15 cellular contexts compared by ENCODE assay signal in genomic region chr16:30349695-30350094, GRCh38. TPM values are rescaled to one million over a fixed set of nuclear protein-coding genes. Genes with fewer than 3 reads are reported as not detected.
DNase-seq lines count a peak whose midpoint lies in the region; ATAC-seq and TF ChIP-seq lines count a peak whose summit lies in the region.
"Had no signal": no experiment of that assay in that cellular context is flagged by ENCODE, and none has a peak within 500 bp of the region (broad histone marks: within the 10 kb centered on the region; RNA-seq: fewer than 3 reads in every experiment).

No MANE protein-coding gene starts in this region.

- peak overlapping the region; percentile 49 for H3K27ac Mint-ChIP-seq in T-helper 1 cell treated with Interleukin-12 subunit alpha and Interleukin-12 subunit beta and Interleukin-4 antibody, amounts not matched to agents 30 μg/mL and 1 μg/mL, for 36 hours
- peak overlapping the region; percentile 84 for H3K27ac Mint-ChIP-seq in activated CD4-positive, alpha-beta memory T cell treated with anti-CD3 and anti-CD28 coated beads for 36 hours
- peak overlapping the region in 2 of 3 experiments; percentile 48 to 75 for H3K27ac Mint-ChIP-seq in nephron
- H3K27ac Mint-ChIP-seq: GM23338 had no signal

- CTCF ChIA-PET in activated CD4-positive, alpha-beta memory T cell treated with anti-CD3 and anti-CD28 coated beads for 36 hours (lab: Charles Lee) = no interaction called here

- H3K27me3 Mint-ChIP-seq in T-helper 1 cell treated with Interleukin-12 subunit alpha and Interleukin-12 subunit beta and Interleukin-4 antibody, amounts not matched to agents 30 μg/mL and 1 μg/mL, for 36 hours (ENCODE audit: low read depth) = no peaks in the 10 kb centered on the region
- no peaks in the 10 kb centered on the region for H3K27me3 Mint-ChIP-seq in activated CD4-positive, alpha-beta memory T cell treated with anti-CD3 and anti-CD28 coated beads for 36 hours
- H3K27me3 Mint-ChIP-seq in nephron (ENCODE audit: low read depth) = no peaks in the 10 kb centered on the region

- no peak for DNase-seq in T-helper 1 cell
- DNase-seq in activated CD4-positive, alpha-beta memory T cell treated with anti-CD3 and anti-CD28 coated beads for 36 hours = no peak
- DNase-seq in SW480 (ENCODE audit: low spot score) = no peak
- no peak for DNase-seq in SKM-1 treated with dmso at 0.1 percent for 144 hours (lab: John Stamatoyannopoulos, UW; ENCODE audit: unreplicated experiment)
- DNase-seq: activated CD4-positive, CD25-positive, alpha-beta regulatory T cell treated with anti-CD3 and anti-CD28 coated beads, Interleukin-2, amount 50 U/mL, for 72 hours; DND-41; effector memory CD4-positive, alpha-beta T cell; NCI-H1417 had no signal

- ATAC-seq in HG02798 (IDR thresholded peaks at IDR 0.05; ENCODE audit: poor library complexity, unreplicated experiment) (peak; percentile 27), HG02884 (IDR thresholded peaks at IDR 0.05; ENCODE audit: unreplicated experiment) (no peak)
- ATAC-seq: A549, GM23338 had no signal

- peaks cover 15% of the 10 kb centered on the region for H3K4me1 Mint-ChIP-seq in T-helper 1 cell treated with Interleukin-12 subunit alpha and Interleukin-12 subunit beta and Interleukin-4 antibody, amounts not matched to agents 30 μg/mL and 1 μg/mL, for 36 hours (ENCODE audit: low read depth)
- H3K4me1 Mint-ChIP-seq in activated CD4-positive, alpha-beta memory T cell treated with anti-CD3 and anti-CD28 coated beads for 36 hours (ENCODE audit: low read depth) = peaks cover 36% of the 10 kb centered on the region
- H3K4me1 Mint-ChIP-seq in nephron = peaks cover 15% of the 10 kb centered on the region

- POLR2A ChIA-PET in activated CD4-positive, alpha-beta memory T cell treated with anti-CD3 and anti-CD28 coated beads for 36 hours (lab: Charles Lee) = interaction anchor here (1.5 kb wide), 1 partner anchor 53 kb away, joined by 5 read pairs; no protein-coding TSS in a partner anchor

- no peak for TF ChIP-seq CTCF in nephron (IDR thresholded peaks at IDR 0.05; ENCODE audit: unreplicated experiment in 3 of 3)

- no peak overlapping the region for H3K4me3 Mint-ChIP-seq in T-helper 1 cell treated with Interleukin-12 subunit alpha and Interleukin-12 subunit beta and Interleukin-4 antibody, amounts not matched to agents 30 μg/mL and 1 μg/mL, for 36 hours
- H3K4me3 Mint-ChIP-seq in activated CD4-positive, alpha-beta memory T cell treated with anti-CD3 and anti-CD28 coated beads for 36 hours = no peak overlapping the region
- H3K4me3 Mint-ChIP-seq in nephron = peak overlapping the region; percentile 21 to 53 (median 29)
- H3K4me3 Mint-ChIP-seq: GM23338 had no signal

- H3K36me3 Mint-ChIP-seq in T-helper 1 cell treated with Interleukin-12 subunit alpha and Interleukin-12 subunit beta and Interleukin-4 antibody, amounts not matched to agents 30 μg/mL and 1 μg/mL, for 36 hours (ENCODE audit: low read depth) = peaks cover 29% of the 10 kb centered on the region
- H3K36me3 Mint-ChIP-seq in activated CD4-positive, alpha-beta memory T cell treated with anti-CD3 and anti-CD28 coated beads for 36 hours = peaks cover 39% of the 10 kb centered on the region
- H3K36me3 Mint-ChIP-seq in nephron (ENCODE audit: low read depth) = peaks cover 35% of the 10 kb centered on the region

- intact Hi-C loops in activated CD4-positive, alpha-beta memory T cell treated with anti-CD3 and anti-CD28 coated beads for 36 hours (cut with micrococcal nuclease) = no loop called here

- H3K9me3 Mint-ChIP-seq in T-helper 1 cell treated with Interleukin-12 subunit alpha and Interleukin-12 subunit beta and Interleukin-4 antibody, amounts not matched to agents 30 μg/mL and 1 μg/mL, for 36 hours = no peaks in the 10 kb centered on the region
- no peaks in the 10 kb centered on the region for H3K9me3 Mint-ChIP-seq in activated CD4-positive, alpha-beta memory T cell treated with anti-CD3 and anti-CD28 coated beads for 36 hours
- no peaks in the 10 kb centered on the region for H3K9me3 Mint-ChIP-seq in nephron

RNA-seq across cellular contexts. Expression of gene CD2BP2, which starts 5.4 kb away (rescaled TPM):
- 10 to 100 TPM; 60.7 to 61.4 TPM for total RNA-seq in activated CD4-positive, alpha-beta memory T cell treated with anti-CD3 and anti-CD28 coated beads for 36 hours

RNA-seq across cellular contexts. Expression of gene TBC1D10B, which starts 20.6 kb away (rescaled TPM):
- 10 to 100 TPM; 54.7 to 54.8 TPM for total RNA-seq in activated CD4-positive, alpha-beta memory T cell treated with anti-CD3 and anti-CD28 coated beads for 36 hours

RNA-seq across cellular contexts. Expression of gene MYL11, which starts 24.9 kb away (rescaled TPM):
- 1 to 10 TPM in 1 of 2 experiments, under 1 TPM in 1; 0.83 to 1.6 TPM for total RNA-seq in activated CD4-positive, alpha-beta memory T cell treated with anti-CD3 and anti-CD28 coated beads for 36 hours
- total RNA-seq: GM23338, right atrium auricular region had no signal

RNA-seq across cellular contexts. Expression of gene SEPTIN1, which starts 32.7 kb away (rescaled TPM):
- total RNA-seq in activated CD4-positive, alpha-beta memory T cell treated with anti-CD3 and anti-CD28 coated beads for 36 hours = 100 to 1,000 TPM; 199 to 202 TPM

RNA-seq across cellular contexts. Expression of gene ZNF48, which starts 45.5 kb away (rescaled TPM):
- total RNA-seq in activated CD4-positive, alpha-beta memory T cell treated with anti-CD3 and anti-CD28 coated beads for 36 hours = 10 to 100 TPM; 13.1 to 13.6 TPM

Comparison
In these comparisons a context has a peak if more than half of its experiments do, and no peak if none do; other contexts are left out.
1. H3K4me3 Mint-ChIP-seq: peak in nephron (3 of 3); none in T-helper 1 cell treated with Interleukin-12 subunit alpha and Interleukin-12 subunit beta and Interleukin-4 antibody, amounts not matched to agents 30 μg/mL and 1 μg/mL, for 36 hours (single experiment) and activated CD4-positive, alpha-beta memory T cell treated with anti-CD3 and anti-CD28 coated beads for 36 hours (single experiment).
2. Peak in every context shown above with its lines, with median percentiles within 50 percentile points of each other: H3K27ac Mint-ChIP-seq.